19 cellular contexts compared by ENCODE assay signal in genomic region chr4:175424111-175424510, GRCh38.
"Had no signal": no experiment of that assay in that cellular context is flagged by ENCODE, and none has a peak within 500 bp of the region (broad histone marks: within the 10 kb centered on the region; RNA-seq: fewer than 3 reads in every experiment).

No MANE protein-coding gene starts in this region.

- DNase-seq: activated CD4-positive, alpha-beta T cell treated with anti-CD3 and anti-CD28 coated beads for 48 hours; activated CD4-positive, CD25-positive, alpha-beta regulatory T cell; activated CD8-positive, alpha-beta T cell treated with anti-CD3 and anti-CD28 coated beads for 36 hours; activated gamma-delta T cell; activated naive CD4-positive, alpha-beta T cell treated with anti-CD3 and anti-CD28 coated beads, Interleukin-2, amount 50 U/mL, for 16 hours; activated naive CD8-positive, alpha-beta T cell treated with anti-CD3 and anti-CD28 coated beads, Interleukin-2, amount 50 U/mL, for 24 hours; effector CD4-positive, alpha-beta T cell; foreskin melanocyte; immature natural killer cell; lower lobe of right lung; naive thymus-derived CD4-positive, alpha-beta T cell; ovary; right lobe of liver; small intestine; stomach had no signal

- H3K9me3 ChIP-seq: lower lobe of right lung, ovary, right lobe of liver, tibial nerve had no signal

- H3K27ac ChIP-seq: lower lobe of right lung, ovary, right lobe of liver, stomach, suprapubic skin, tibial nerve had no signal

- ATAC-seq: activated CD8-positive, alpha-beta T cell treated with anti-CD3 and anti-CD28 coated beads for 36 hours; activated naive CD8-positive, alpha-beta T cell treated with anti-CD3 and anti-CD28 coated beads, Interleukin-2, amount 50 U/mL, for 24 hours; left lobe of liver; lower lobe of right lung; naive thymus-derived CD4-positive, alpha-beta T cell; right lobe of liver; stimulated activated memory B cell treated with anti-CD40 and anti-IgM and Interleukin-4, amounts not matched to agents 10 μg/mL and 1 μg/mL and 100 μg/mL, for 72 hours had no signal

- H3K4me1 ChIP-seq: lower lobe of right lung, right lobe of liver, stomach, suprapubic skin had no signal

- H3K36me3 ChIP-seq: lower lobe of right lung, ovary, right lobe of liver, stomach, suprapubic skin, tibial nerve had no signal

- H3K4me3 ChIP-seq: lower lobe of right lung, ovary, right lobe of liver, stomach, suprapubic skin, tibial nerve had no signal

- H3K27me3 ChIP-seq: ovary, right lobe of liver, stomach, suprapubic skin, tibial nerve had no signal
